Comparison of ENCODE assay signal across 17 cellular contexts in the genomic region with DNA sequence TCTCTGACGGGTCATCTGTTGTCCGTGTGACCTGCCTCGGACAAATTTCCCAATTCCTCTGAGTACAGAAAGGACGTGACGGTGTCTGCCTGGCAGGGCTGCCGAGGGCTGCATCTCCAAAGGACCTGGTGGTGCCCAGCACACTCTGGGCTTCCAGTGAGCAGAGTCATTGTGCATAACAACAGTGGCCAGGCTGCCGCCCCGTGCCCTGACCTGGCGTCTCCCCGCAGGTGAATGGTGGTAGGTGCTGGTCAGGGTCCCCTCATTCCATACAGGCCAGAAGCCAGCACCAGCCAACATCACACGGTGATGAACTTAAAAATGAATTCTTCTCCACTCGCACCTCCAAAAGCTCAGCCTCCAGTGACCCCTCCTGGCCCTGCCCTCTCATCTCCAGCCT. TPM values are rescaled to one million over a fixed set of nuclear protein-coding genes. Genes with fewer than 3 reads are reported as not detected.
DNase-seq lines count a peak whose midpoint lies in the region; ATAC-seq and TF ChIP-seq lines count a peak whose summit lies in the region.
"Had no signal": no experiment of that assay in that cellular context is flagged by ENCODE, and none has a peak within 500 bp of the region (broad histone marks: within the 10 kb centered on the region; RNA-seq: fewer than 3 reads in every experiment).

No MANE protein-coding gene starts in this region.

- no peak overlapping the region for H3K4me3 Mint-ChIP-seq in brain
- H3K4me3 Mint-ChIP-seq: CD14-positive monocyte; CD4-positive, alpha-beta T cell; CD8-positive, alpha-beta memory T cell had no signal

- H3K36me3 Mint-ChIP-seq in brain: no peaks in the 10 kb centered on the region
- no peaks in the 10 kb centered on the region for H3K36me3 Mint-ChIP-seq in activated naive CD4-positive, alpha-beta T cell treated with anti-CD3 and anti-CD28 coated beads, Interleukin-2, amount 50 U/mL, for 72 hours
- H3K36me3 Mint-ChIP-seq: CD14-positive monocyte; CD8-positive, alpha-beta memory T cell had no signal

- H3K9me3 ChIP-seq in left ventricle myocardium inferior (replicated peaks): no peaks in the 10 kb centered on the region
- H3K9me3 ChIP-seq in BLaER1 treated with 17β-estradiol and CSF1 and Interleukin-3, amounts not matched to agents 10 nM and 100 nM (replicated peaks in 1 of 11): no peaks in the 10 kb centered on the region

- H3K27me3 Mint-ChIP-seq in brain: peaks cover 6% of the 10 kb centered on the region
- H3K27me3 Mint-ChIP-seq: CD4-positive, alpha-beta T cell had no signal

- peak overlapping the region; percentile 52 for H3K27ac ChIP-seq in left ventricle myocardium inferior (replicated peaks)
- H3K27ac ChIP-seq in BLaER1 treated with 17β-estradiol and CSF1 and Interleukin-3, amounts not matched to agents 10 nM and 100 nM: no peak overlapping the region
- H3K27ac ChIP-seq: GM23248 had no signal

- H3K4me3 ChIP-seq in left ventricle myocardium inferior: no peak overlapping the region
- no peak overlapping the region for H3K4me3 ChIP-seq in BLaER1 treated with 17β-estradiol and CSF1 and Interleukin-3, amounts not matched to agents 10 nM and 100 nM
- H3K4me3 ChIP-seq: GM12878, GM23248 had no signal

- H3K9me3 Mint-ChIP-seq in brain: no peaks in the 10 kb centered on the region
- H3K9me3 Mint-ChIP-seq in activated naive CD4-positive, alpha-beta T cell treated with anti-CD3 and anti-CD28 coated beads, Interleukin-2, amount 50 U/mL, for 72 hours: no peaks in the 10 kb centered on the region
- H3K9me3 Mint-ChIP-seq: CD14-positive monocyte; CD4-positive, alpha-beta T cell; CD8-positive, alpha-beta memory T cell had no signal

- H3K4me2 ChIP-seq in BLaER1 treated with 17β-estradiol and CSF1 and Interleukin-3, amounts not matched to agents 10 nM and 100 nM: peak overlapping the region in 7 of 11 experiments; percentile 24 to 66 (median 37); a peak in 9 of 22 replicates

- no peak for DNase-seq in left ventricle myocardium inferior
- DNase-seq in left cardiac atrium: no peak
- no peak for DNase-seq in activated naive CD4-positive, alpha-beta T cell treated with anti-CD3 and anti-CD28 coated beads, Interleukin-2, amount 50 U/mL, for 72 hours (ENCODE audit: low spot score in 2 of 2)
- DNase-seq: CD4-positive, alpha-beta T cell; CD8-positive, alpha-beta memory T cell; DMS 273 treated with DMSO at 0.1 percent for 48 hours; DMS79; EL; GDM1; GM23248; H7; HCEC 1CT had no signal

- H3K27ac Mint-ChIP-seq in brain: peak overlapping the region in 3 of 5 experiments; percentile 42 to 51 (median 48)
- no peak overlapping the region for H3K27ac Mint-ChIP-seq in activated naive CD4-positive, alpha-beta T cell treated with anti-CD3 and anti-CD28 coated beads, Interleukin-2, amount 50 U/mL, for 72 hours
- H3K27ac Mint-ChIP-seq: CD14-positive monocyte; CD4-positive, alpha-beta T cell; CD8-positive, alpha-beta memory T cell had no signal

- no peak overlapping the region for H3K9ac ChIP-seq in BLaER1 treated with 17β-estradiol and CSF1 and Interleukin-3, amounts not matched to agents 10 nM and 100 nM
- H3K9ac ChIP-seq: GM23248 had no signal

- peaks cover 91% of the 10 kb centered on the region for H3K4me1 ChIP-seq in left ventricle myocardium inferior
- H3K4me1 ChIP-seq in BLaER1 treated with 17β-estradiol and CSF1 and Interleukin-3, amounts not matched to agents 10 nM and 100 nM: peaks cover 4 to 49% (median 43%) of the 10 kb centered on the region in 10 experiments; a peak in 16 of 20 replicates

- TF ChIP-seq CTCF in left ventricle myocardium inferior (IDR thresholded peaks at IDR 0.05; ENCODE audit: borderline replicate concordance) (no peak), brain (conservative IDR thresholded peaks at IDR 0.05) (no peak)

- peaks cover 0 to 95% (median 36%) of the 10 kb centered on the region in 11 experiments; a peak in 15 of 22 replicates for H4K20me1 ChIP-seq in BLaER1 treated with 17β-estradiol and CSF1 and Interleukin-3, amounts not matched to agents 10 nM and 100 nM

- ATAC-seq in left cardiac atrium (no peak), HG02798 (IDR thresholded peaks at IDR 0.05; ENCODE audit: poor library complexity, unreplicated experiment) (no peak)
- no peak for ATAC-seq in activated naive CD4-positive, alpha-beta T cell treated with anti-CD3 and anti-CD28 coated beads, Interleukin-2, amount 50 U/mL, for 72 hours
- ATAC-seq: GM12878 had no signal

- peaks cover 11% of the 10 kb centered on the region for H3K27me3 ChIP-seq in left ventricle myocardium inferior (ENCODE audit: low read depth)
- H3K27me3 ChIP-seq in BLaER1 treated with 17β-estradiol and CSF1 and Interleukin-3, amounts not matched to agents 10 nM and 100 nM: peaks cover 71 to 91% (median 81%) of the 10 kb centered on the region in 11 experiments

- intact Hi-C loops in left ventricle myocardium inferior (cut with micrococcal nuclease): no loop called here
- intact Hi-C loops in left cardiac atrium (cut with DNase I): no loop called here

- H3K4me1 Mint-ChIP-seq in brain: peaks cover 48% of the 10 kb centered on the region
- H3K4me1 Mint-ChIP-seq: CD14-positive monocyte; CD8-positive, alpha-beta memory T cell had no signal

- H3K36me3 ChIP-seq in left ventricle myocardium inferior: no peaks in the 10 kb centered on the region
- no peaks in the 10 kb centered on the region for H3K36me3 ChIP-seq in BLaER1 treated with 17β-estradiol and CSF1 and Interleukin-3, amounts not matched to agents 10 nM and 100 nM

RNA-seq across cellular contexts. Expression of a gene that starts 28.2 kb away (rescaled TPM):
- 16.6 TPM for total RNA-seq in left ventricle myocardium inferior
- 1 to 10 TPM in 1 of 2 donors, under 1 TPM in 1; 0.99 to 1.2 TPM for total RNA-seq in left cardiac atrium
- 2.4 TPM for polyA plus RNA-seq in brain (ENCODE audit: insufficient read depth, low read depth, low replicate concordance)
- total RNA-seq in activated naive CD4-positive, alpha-beta T cell treated with anti-CD3 and anti-CD28 coated beads, Interleukin-2, amount 50 U/mL, for 72 hours: under 1 TPM in 1 of 2 donors, not detected in 1; 0.25 TPM
- total RNA-seq: CD4-positive, alpha-beta T cell; CD8-positive, alpha-beta memory T cell; GM23248 had no signal
- polyA plus RNA-seq: CD14-positive monocyte; CD8-positive, alpha-beta memory T cell; GM12878 had no signal

Comparison
In these comparisons a context has a peak if more than half of its experiments do, and no peak if none do; other contexts are left out.
1. H3K27ac Mint-ChIP-seq: peak in brain (3 of 5); none in activated naive CD4-positive, alpha-beta T cell treated with anti-CD3 and anti-CD28 coated beads, Interleukin-2, amount 50 U/mL, for 72 hours (0 of 2).